12 cellular contexts compared by ENCODE assay signal in genomic region chr9:105503873-105504272, GRCh38. TPM values are rescaled to one million over a fixed set of nuclear protein-coding genes. Genes with fewer than 3 reads are reported as not detected.
DNase-seq lines count a peak whose midpoint lies in the region; ATAC-seq and TF ChIP-seq lines count a peak whose summit lies in the region.
"Had no signal": no experiment of that assay in that cellular context is flagged by ENCODE, and none has a peak within 500 bp of the region (broad histone marks: within the 10 kb centered on the region; RNA-seq: fewer than 3 reads in every experiment).

No MANE protein-coding gene starts in this region.

- H3K9me3 Mint-ChIP-seq in Calu3 (ENCODE audit: low read depth, unreplicated experiment): no peaks in the 10 kb centered on the region
- H3K9me3 Mint-ChIP-seq: CD4-positive, alpha-beta memory T cell; mesothelial cell of epicardium had no signal

- intact Hi-C loops in Calu3 (cut with micrococcal nuclease; ENCODE audit: unreplicated experiment): no loop called here

- CTCF ChIA-PET in Calu3 (lab: Charles Lee): no interaction called here

- no peak overlapping the region for H3K27ac Mint-ChIP-seq in Calu3 (ENCODE audit: unreplicated experiment)
- H3K27ac Mint-ChIP-seq: CD4-positive, alpha-beta memory T cell; mesothelial cell of epicardium had no signal

- DNase-seq in H7 (peak; percentile 8), MV-4-11 (lab: John Stamatoyannopoulos, UW) (peak; percentile 21), fibroblast of villous mesenchyme (ENCODE audit: low read depth) (peak; percentile 40), EL (no peak), activated gamma-delta T cell treated with Interleukin-2 at 50 U/mL for 16 hours (no peak), Calu3 (no peak)
- DNase-seq: CD4-positive, alpha-beta memory T cell; NCI-H1930; transverse colon had no signal

- no TSS peak for BruUV-seq in Calu3 (replicated peaks; lab: Mats Ljungman, UMichigan)

- no peaks in the 10 kb centered on the region for H3K27me3 Mint-ChIP-seq in Calu3 (ENCODE audit: unreplicated experiment)
- H3K27me3 Mint-ChIP-seq: CD4-positive, alpha-beta memory T cell had no signal

- H3K4me1 Mint-ChIP-seq in Calu3 (ENCODE audit: low read depth, unreplicated experiment): no peaks in the 10 kb centered on the region
- H3K4me1 Mint-ChIP-seq: CD4-positive, alpha-beta memory T cell had no signal

- ATAC-seq in GM18517 (IDR thresholded peaks at IDR 0.05; ENCODE audit: unreplicated experiment): peak; percentile 42
- no peak for ATAC-seq in HG03342 (IDR thresholded peaks at IDR 0.05; ENCODE audit: unreplicated experiment)

- TF ChIP-seq CTCF in fibroblast of villous mesenchyme (IDR thresholded peaks at IDR 0.05; ENCODE audit: insufficient read depth, low read depth, low read length) (no peak), Calu3 (IDR thresholded peaks at IDR 0.05; ENCODE audit: unreplicated experiment) (no peak)

- H3K36me3 ChIP-seq in H7 (replicated peaks; ENCODE audit: control insufficient read depth, insufficient read depth, low read length): no peaks in the 10 kb centered on the region; the same call in 1 of the 2 replicates
- H3K36me3 ChIP-seq: transverse colon had no signal

- H3K4me3 Mint-ChIP-seq in Calu3 (ENCODE audit: low read depth, unreplicated experiment): no peak overlapping the region
- H3K4me3 Mint-ChIP-seq: CD4-positive, alpha-beta memory T cell; mesothelial cell of epicardium had no signal

- no peak overlapping the region for H3K4me3 ChIP-seq in H7 (ENCODE audit: insufficient read depth, low read depth, low read length)
- H3K4me3 ChIP-seq in fibroblast of villous mesenchyme (ENCODE audit: low read depth, low read length): no peak overlapping the region
- H3K4me3 ChIP-seq: transverse colon had no signal

- no peaks in the 10 kb centered on the region for H3K27me3 ChIP-seq in H7 (ENCODE audit: control insufficient read depth, insufficient read depth, low read length)
- H3K27me3 ChIP-seq: transverse colon had no signal

- no peaks in the 10 kb centered on the region for H3K36me3 Mint-ChIP-seq in Calu3 (ENCODE audit: insufficient read depth, unreplicated experiment)

RNA-seq across cellular contexts. Expression of gene FKTN, which starts 54.1 kb away (rescaled TPM):
- 8.9 and 18.6 TPM in 2 replicates for total RNA-seq in H7 (2014; rRNA removed; shearing (Covaris generic))
- 33.2 and 44.0 TPM in 2 replicates for total RNA-seq in fibroblast of villous mesenchyme
- 8.6 and 11.8 TPM in 2 replicates for total RNA-seq in Calu3 (2022)

RNA-seq across cellular contexts. Expression of gene FSD1L, which starts 56.0 kb away (rescaled TPM):
- total RNA-seq in H7 (2014; rRNA removed; shearing (Covaris generic)): 2.3 and 2.5 TPM in 2 replicates
- total RNA-seq in fibroblast of villous mesenchyme (5.5 and 5.6 TPM in 2 replicates), Calu3 (2022) (3.4 and 3.6 TPM in 2 replicates)

Comparison
In these comparisons a context has a peak if more than half of its experiments do, and no peak if none do; other contexts are left out.
1. DNase-seq: peak in H7 (single experiment), MV-4-11 (single experiment) and fibroblast of villous mesenchyme (single experiment); none in EL (single experiment), activated gamma-delta T cell treated with Interleukin-2 at 50 U/mL for 16 hours (single experiment) and Calu3 (single experiment).